9 cellular contexts compared by ENCODE assay signal in genomic region chr2:215950009-215950408, GRCh38.
A peak's percentile ranks its signal among the peaks of the same experiment; 100 is the strongest.
DNase-seq lines count a peak whose midpoint lies in the region; ATAC-seq and TF ChIP-seq lines count a peak whose summit lies in the region.
"Had no signal": no experiment of that assay in that cellular context is flagged by ENCODE, and none has a peak within 500 bp of the region (broad histone marks: within the 10 kb centered on the region; RNA-seq: fewer than 3 reads in every experiment).

No MANE protein-coding gene starts in this region.

- no peaks in the 10 kb centered on the region for H3K27me3 ChIP-seq in lung (ENCODE audit: control insufficient read depth, insufficient read depth)
- H3K27me3 ChIP-seq in sigmoid colon: no peaks in the 10 kb centered on the region
- H3K27me3 ChIP-seq: SJCRH30 had no signal

- peak; percentile 64 to 65 for DNase-seq in AML-193 (lab: John Stamatoyannopoulos, UW)
- DNase-seq in GM13976 (ENCODE audit: low spot score): peak; percentile 56
- peak; percentile 73 for DNase-seq in NAMALWA (ENCODE audit: low spot score)
- DNase-seq in astrocyte of the spinal cord (ENCODE audit: low read depth, low spot score): peak; percentile 70
- DNase-seq in lung (ENCODE audit: low spot score): no peak
- no peak for DNase-seq in activated CD4-positive, alpha-beta T cell treated with anti-CD3 and anti-CD28 coated beads for 1 hour
- DNase-seq in sigmoid colon: no peak

- in situ Hi-C loops in GM13976 (cut with MboI; ENCODE audit: low sequenced_read_pairs, unreplicated experiment) (loop anchor here (5.0 kb wide), 1 partner anchor 67 kb away; no protein-coding TSS in a partner anchor), astrocyte of the spinal cord (cut with HindIII; ENCODE audit: low sequenced_read_pairs) (no loop called here)

- intact Hi-C loops in sigmoid colon (cut with DNase I): no loop called here

- ATAC-seq in HG02588 (IDR thresholded peaks at IDR 0.05; ENCODE audit: unreplicated experiment): peak; percentile 87
- no peak for ATAC-seq in lung (ENCODE audit: insufficient read depth, low FRiP score)

- H3K36me3 ChIP-seq in lung (ENCODE audit: control insufficient read depth in 2 of 2, insufficient read depth in 2 of 2, low read length in 2 of 2) (peaks cover 1 to 3% of the 10 kb centered on the region in 2 donors), sigmoid colon (no peaks in the 10 kb centered on the region)
- H3K36me3 ChIP-seq: SJCRH30 had no signal

- WGBS in lung, 2 donors: 63 to 64% methylated on average over 3 of the region's 3 CpGs
- WGBS in sigmoid colon, 2 donors: 64 to 65% methylated on average over 3 of the region's 3 CpGs

- H3K4me1 ChIP-seq in lung (ENCODE audit: control insufficient read depth in 2 of 2, insufficient read depth in 2 of 2, low read length in 2 of 2) (no peaks in the 10 kb centered on the region), sigmoid colon (no peaks in the 10 kb centered on the region)
- H3K4me1 ChIP-seq: SJCRH30 had no signal

- H3K9me3 ChIP-seq in lung (ENCODE audit: control insufficient read depth in 2 of 2, insufficient read depth in 1 of 2, low read length in 1 of 2): no peaks in the 10 kb centered on the region
- H3K9me3 ChIP-seq in sigmoid colon: no peaks in the 10 kb centered on the region
- H3K9me3 ChIP-seq: SJCRH30 had no signal

- TF ChIP-seq CTCF in GM13976 (IDR thresholded peaks at IDR 0.05; ENCODE audit: borderline replicate concordance, control extremely low read depth, extremely low read depth, insufficient read depth, missing control alignments) (peak; percentile 13), astrocyte of the spinal cord (IDR thresholded peaks at IDR 0.05; ENCODE audit: low read depth, low read length) (peak; percentile 57), lung (IDR thresholded peaks at IDR 0.05; ENCODE audit: control extremely low read depth, extremely low read depth) (peak; percentile 4), sigmoid colon (IDR thresholded peaks at IDR 0.05) (peak in 1 of 4 experiments; percentile 13)

- no peak for TF ChIP-seq POLR2A in sigmoid colon (IDR thresholded peaks at IDR 0.05)

- no peak overlapping the region for H3K4me3 ChIP-seq in astrocyte of the spinal cord (ENCODE audit: low read depth, low read length)
- H3K4me3 ChIP-seq in lung: no peak overlapping the region
- no peak overlapping the region for H3K4me3 ChIP-seq in sigmoid colon
- H3K4me3 ChIP-seq: SJCRH30 had no signal

- H3K27ac ChIP-seq in lung (ENCODE audit: low read depth in 1 of 2, low read length in 1 of 2) (no peak overlapping the region), sigmoid colon (no peak overlapping the region)
- H3K27ac ChIP-seq: SJCRH30 had no signal

- TF ChIP-seq EP300 in sigmoid colon (IDR thresholded peaks at IDR 0.05): no peak

Comparison
In these comparisons a context has a peak if more than half of its experiments do, and no peak if none do; other contexts are left out.
1. DNase-seq: peak in AML-193 (2 of 2), GM13976 (single experiment), NAMALWA (single experiment) and astrocyte of the spinal cord (single experiment); none in lung (single experiment), activated CD4-positive, alpha-beta T cell treated with anti-CD3 and anti-CD28 coated beads for 1 hour (single experiment) and sigmoid colon (single experiment).